17 cellular contexts compared by ENCODE assay signal in genomic region chr3:123716421-123716820, GRCh38.
DNase-seq lines count a peak whose midpoint lies in the region; ATAC-seq and TF ChIP-seq lines count a peak whose summit lies in the region.
"Had no signal": no experiment of that assay in that cellular context is flagged by ENCODE, and none has a peak within 500 bp of the region (broad histone marks: within the 10 kb centered on the region; RNA-seq: fewer than 3 reads in every experiment).

No MANE protein-coding gene starts in this region.

- no peak overlapping the region for H3K4me2 ChIP-seq in neural progenitor cell
- no peak overlapping the region for H3K4me2 ChIP-seq in GM23248 (ENCODE audit: unreplicated experiment)

- 83 to 86% methylated on average over 4 of the region's 4 CpGs for WGBS in GM23248 (ENCODE audit: low coverage in 1 of 2, low lambda C conversion rate in 2 of 2, missing lambda C conversion rate in 2 of 2), 2 experiments

- H3K27me3 ChIP-seq in neural progenitor cell (no peaks in the 10 kb centered on the region), tibial artery (no peaks in the 10 kb centered on the region), GM23248 (replicated peaks; ENCODE audit: insufficient read depth) (no peaks in the 10 kb centered on the region)
- H3K27me3 ChIP-seq: BLaER1 had no signal

- H3F3A ChIP-seq in neural progenitor cell (ENCODE audit: low read depth), result peaks cover 3% of the 10 kb centered on the region
- 0 out of 2 replicates have a peak, but pooled peaks cover 11% of the 10 kb centered on the region for H3F3A ChIP-seq in GM23248 (ENCODE audit: insufficient read depth)

- H2AFZ ChIP-seq in neural progenitor cell (replicated peaks) (no peak overlapping the region), GM23248 (no peak overlapping the region)

- H3K9ac ChIP-seq in neural progenitor cell, result no peak overlapping the region
- H3K9ac ChIP-seq in GM23248, result no peak overlapping the region
- H3K9ac ChIP-seq: BLaER1 had no signal

- intact Hi-C loops in tibial artery (cut with DNase I; ENCODE audit: low total_unique reads), result loop anchor here (5.0 kb wide), 1 partner anchor 64 kb away; no protein-coding TSS in a partner anchor
- intact Hi-C loops in mucosa of descending colon (cut with DNase I, micrococcal nuclease), result loop anchor here in 1 of 2 donors (5.0 kb wide), 1 partner anchor 59 kb away; no protein-coding TSS in a partner anchor
- intact Hi-C loops in CD14-positive monocyte (cut with micrococcal nuclease), result no loop called here

- H3K4me3 ChIP-seq in neural progenitor cell (no peak overlapping the region), tibial artery (no peak overlapping the region), mucosa of descending colon (no peak overlapping the region), GM23248 (no peak overlapping the region)
- H3K4me3 ChIP-seq: BLaER1 had no signal

- DNase-seq in NCI-H2227 (lab: John Stamatoyannopoulos, UW; ENCODE audit: unreplicated experiment) (peak; percentile 86), chondrocyte (ENCODE audit: low spot score) (no peak), neural progenitor cell (ENCODE audit: low spot score) (no peak), tibial artery (no peak), mucosa of descending colon (no peak), DMS79 (lab: John Stamatoyannopoulos, UW) (no peak), GM23248 (no peak), CD14-positive monocyte (ENCODE audit: low spot score) (no peak)
- DNase-seq: Calu3; CD8-positive, alpha-beta T cell; EL; NCI-H1417 treated with DMSO at 0.1 percent for 48 hours; NCI-H187 treated with DMSO at 0.1 percent for 48 hours; NCI-H446; NCI-H526 treated with DMSO at 0.1 percent for 48 hours had no signal

- H3K36me3 ChIP-seq in neural progenitor cell, result no peaks in the 10 kb centered on the region
- H3K36me3 ChIP-seq in tibial artery, result no peaks in the 10 kb centered on the region
- no peaks in the 10 kb centered on the region for H3K36me3 ChIP-seq in mucosa of descending colon (ENCODE audit: low read depth)
- H3K36me3 ChIP-seq in GM23248 (ENCODE audit: low read depth), result peaks cover 10% of the 10 kb centered on the region; the same call in 1 of the 2 replicates

- H3K27ac Mint-ChIP-seq in chondrocyte (ENCODE audit: unreplicated experiment) (peak overlapping the region; percentile 97), neural progenitor cell (peak overlapping the region; percentile 60), CD14-positive monocyte (no peak overlapping the region)
- H3K27ac Mint-ChIP-seq: CD8-positive, alpha-beta T cell had no signal

- H4K20me1 ChIP-seq in neural progenitor cell (ENCODE audit: low read depth) (no peaks in the 10 kb centered on the region), GM23248 (ENCODE audit: insufficient read depth) (no peaks in the 10 kb centered on the region)

- H3K9me3 Mint-ChIP-seq in chondrocyte (ENCODE audit: low read depth), result peaks cover 2% of the 10 kb centered on the region
- H3K9me3 Mint-ChIP-seq in neural progenitor cell, result no peaks in the 10 kb centered on the region
- H3K9me3 Mint-ChIP-seq in CD14-positive monocyte, result no peaks in the 10 kb centered on the region
- H3K9me3 Mint-ChIP-seq: CD8-positive, alpha-beta T cell had no signal

- H3K36me3 Mint-ChIP-seq in chondrocyte (ENCODE audit: low read depth) (no peaks in the 10 kb centered on the region), neural progenitor cell (peaks cover 17% of the 10 kb centered on the region), CD14-positive monocyte (no peaks in the 10 kb centered on the region)
- H3K36me3 Mint-ChIP-seq: CD8-positive, alpha-beta T cell had no signal

- in situ Hi-C loops in GM23248 (cut with MboI), result no loop called here

- H3K79me2 ChIP-seq in neural progenitor cell (ENCODE audit: low read depth), result no peaks in the 10 kb centered on the region
- no peaks in the 10 kb centered on the region for H3K79me2 ChIP-seq in GM23248 (ENCODE audit: insufficient read depth)

- no peaks in the 10 kb centered on the region for H3K9me2 ChIP-seq in GM23248 (ENCODE audit: insufficient read depth)

- H3K4me3 Mint-ChIP-seq in chondrocyte (ENCODE audit: unreplicated experiment), result no peak overlapping the region
- H3K4me3 Mint-ChIP-seq in neural progenitor cell, result no peak overlapping the region
- no peak overlapping the region for H3K4me3 Mint-ChIP-seq in CD14-positive monocyte
- H3K4me3 Mint-ChIP-seq: CD8-positive, alpha-beta T cell had no signal

- H3K27me3 Mint-ChIP-seq in chondrocyte (ENCODE audit: low read depth), result no peaks in the 10 kb centered on the region
- no peaks in the 10 kb centered on the region for H3K27me3 Mint-ChIP-seq in neural progenitor cell (ENCODE audit: insufficient read depth, low read depth)
- peaks cover 0 to 5% (median 2%) of the 10 kb centered on the region in 3 donors for H3K27me3 Mint-ChIP-seq in CD14-positive monocyte (ENCODE audit: low read depth in 3 of 3)

- H3K4me1 ChIP-seq in neural progenitor cell (peaks cover 6% of the 10 kb centered on the region), tibial artery (peaks cover 0 to 100% (median 53%) of the 10 kb centered on the region in 4 donors), mucosa of descending colon (ENCODE audit: low read depth) (no peaks in the 10 kb centered on the region), GM23248 (ENCODE audit: insufficient read depth) (peaks cover 22% of the 10 kb centered on the region)

- peaks cover 93% of the 10 kb centered on the region for H3K4me1 Mint-ChIP-seq in chondrocyte (ENCODE audit: low read depth)
- H3K4me1 Mint-ChIP-seq in neural progenitor cell, result peaks cover 39% of the 10 kb centered on the region
- peaks cover 10% of the 10 kb centered on the region for H3K4me1 Mint-ChIP-seq in CD14-positive monocyte

- H3K9me3 ChIP-seq in neural progenitor cell (ENCODE audit: low read depth) (no peaks in the 10 kb centered on the region), tibial artery (no peaks in the 10 kb centered on the region), mucosa of descending colon (no peaks in the 10 kb centered on the region), GM23248 (ENCODE audit: low read depth) (no peaks in the 10 kb centered on the region)
- H3K9me3 ChIP-seq: BLaER1 had no signal

- no peak overlapping the region for H3K27ac ChIP-seq in neural progenitor cell
- peak overlapping the region; percentile 80 to 86 for H3K27ac ChIP-seq in tibial artery
- H3K27ac ChIP-seq in GM23248, result no peak overlapping the region
- H3K27ac ChIP-seq: BLaER1 had no signal

- no peak for ATAC-seq in mucosa of descending colon
- ATAC-seq: CD8-positive, alpha-beta T cell; Panc1 had no signal

- TF ChIP-seq CTCF in chondrocyte (IDR thresholded peaks at IDR 0.05) (no peak), neural progenitor cell (IDR thresholded peaks at IDR 0.05) (no peak), tibial artery (IDR thresholded peaks at IDR 0.05) (no peak), mucosa of descending colon (IDR thresholded peaks at IDR 0.05) (no peak), CD14-positive monocyte (IDR thresholded peaks at IDR 0.05) (no peak)

Comparison
In these comparisons a context has a peak if more than half of its experiments do, and no peak if none do; other contexts are left out.
1. H3K27ac Mint-ChIP-seq: peak in chondrocyte (single experiment) and neural progenitor cell (single experiment); none in CD14-positive monocyte (0 of 7).
2. H3K27ac ChIP-seq: peak in tibial artery (2 of 2); none in neural progenitor cell (single experiment) and GM23248 (single experiment).